Comparison of ENCODE assay signal across 17 cellular contexts in genomic region chr3:123984957-123985356, GRCh38. TPM values are rescaled to one million over a fixed set of nuclear protein-coding genes. Genes with fewer than 3 reads are reported as not detected.
DNase-seq lines count a peak whose midpoint lies in the region; ATAC-seq, FAIRE-seq and TF ChIP-seq lines count a peak whose summit lies in the region.
"Had no signal": no experiment of that assay in that cellular context is flagged by ENCODE, and none has a peak within 500 bp of the region (broad histone marks: within the 10 kb centered on the region; RNA-seq: fewer than 3 reads in every experiment).

No MANE protein-coding gene starts in this region.

- H3K36me3 ChIP-seq in adrenal gland (replicated peaks in 1 of 2) = no peaks in the 10 kb centered on the region
- H3K36me3 ChIP-seq: BE2C had no signal

- H3K27ac ChIP-seq in A549 (no peak overlapping the region), adrenal gland (no peak overlapping the region)

- H3K9me3 Mint-ChIP-seq in progenitor cell of endocrine pancreas (ENCODE audit: low read depth) = no peaks in the 10 kb centered on the region
- H3K9me3 Mint-ChIP-seq: CD4-positive, alpha-beta T cell; H9 had no signal

- CTCF ChIA-PET in A549 (lab: Yijun Ruan, JAX) = interaction anchor here (0.6 to 1.4 kb wide), 2 partner anchors 483 to 543 kb away, joined by 3 read pairs; no protein-coding TSS in a partner anchor

- H3K4me1 Mint-ChIP-seq in progenitor cell of endocrine pancreas (ENCODE audit: low read depth) = peaks cover under 1% of the 10 kb centered on the region

- TF ChIP-seq CTCF in A549 (IDR thresholded peaks at IDR 0.05) (no peak), LNCaP clone FGC (IDR thresholded peaks at IDR 0.05; ENCODE audit: control insufficient read depth, extremely low read depth, insufficient read depth) (no peak), progenitor cell of endocrine pancreas (IDR thresholded peaks at IDR 0.05; ENCODE audit: unreplicated experiment) (no peak), adrenal gland (IDR thresholded peaks at IDR 0.05) (no peak)

- no peak overlapping the region for H3K4me3 ChIP-seq in A549
- H3K4me3 ChIP-seq in LNCaP clone FGC (ENCODE audit: low read depth, low read length) = no peak overlapping the region
- no peak overlapping the region for H3K4me3 ChIP-seq in adrenal gland

- no peak overlapping the region for H3K4me2 ChIP-seq in A549

- H3K4me1 ChIP-seq in A549 (no peaks in the 10 kb centered on the region; the same call in 2 of the 3 replicates), adrenal gland (replicated peaks in 1 of 2) (peaks cover 0 to 2% of the 10 kb centered on the region in 2 donors)
- H3K4me1 ChIP-seq: BE2C had no signal

- no peak for DNase-seq in A549 (ENCODE audit: low read depth in 1 of 2, low spot score in 1 of 2)
- peak; percentile 70 for DNase-seq in LNCaP clone FGC (ENCODE audit: low read depth)
- DNase-seq in NCI-H69 (lab: John Stamatoyannopoulos, UW) = peak; percentile 39
- no peak for DNase-seq in left colon
- no peak for DNase-seq in progenitor cell of endocrine pancreas (ENCODE audit: low spot score, unreplicated experiment)
- DNase-seq in COLO668 (lab: John Stamatoyannopoulos, UW; ENCODE audit: unreplicated experiment) = no peak
- DNase-seq in adrenal gland = no peak
- DNase-seq: ACHN; BE2C; C1 segment of cervical spinal cord; Calu3; CD4-positive, alpha-beta T cell; DMS79 treated with DMSO at 0.1 percent for 48 hours; GF-D8; GOT3; H9 had no signal

- ATAC-seq in A549 (no peak), left colon (peak; percentile 79)
- ATAC-seq: HepG2 had no signal

- peak; percentile 18 for FAIRE-seq in A549 (lab: Jason Lieb, UNC)
- FAIRE-seq: HepG2 had no signal

- no peaks in the 10 kb centered on the region for H3K36me3 Mint-ChIP-seq in progenitor cell of endocrine pancreas (ENCODE audit: insufficient read depth)

- peaks cover 67% of the 10 kb centered on the region for H3K27me3 Mint-ChIP-seq in progenitor cell of endocrine pancreas

- H3K27me3 ChIP-seq in adrenal gland = no peaks in the 10 kb centered on the region
- H3K27me3 ChIP-seq: BE2C had no signal

- POLR2A ChIA-PET in A549 (lab: Yijun Ruan, JAX) = no interaction called here

- intact Hi-C loops in left colon (cut with DNase I, micrococcal nuclease) (no loop called here), adrenal gland (cut with DNase I) (no loop called here)

- peaks cover 21% of the 10 kb centered on the region for H3K9me3 ChIP-seq in A549
- H3K9me3 ChIP-seq in adrenal gland (replicated peaks in 1 of 3) = no peaks in the 10 kb centered on the region
- H3K9me3 ChIP-seq: BE2C had no signal

- 28% methylated on average over 3 of the region's 3 CpGs for WGBS in A549 (ENCODE audit: missing lambda C conversion rate)
- 81 to 88% (median 85%) methylated on average over 3 of the region's 3 CpGs for WGBS in adrenal gland, 4 donors

- no peak for TF ChIP-seq RAD21 in A549 (conservative IDR thresholded peaks at IDR 0.05 in 1 of 2, IDR thresholded peaks at IDR 0.05 in 1 of 2)

- no peak for TF ChIP-seq EP300 in A549 (IDR thresholded peaks at IDR 0.05)

- H3K4me3 Mint-ChIP-seq in progenitor cell of endocrine pancreas (ENCODE audit: low read depth) = no peak overlapping the region
- H3K4me3 Mint-ChIP-seq: CD4-positive, alpha-beta T cell; H9 had no signal

- no peak for TF ChIP-seq POLR2A in A549 (IDR thresholded peaks at IDR 0.05; ENCODE audit: low read length)
- TF ChIP-seq POLR2A in adrenal gland (IDR thresholded peaks at IDR 0.05) = no peak

- H3K27ac Mint-ChIP-seq in progenitor cell of endocrine pancreas = no peak overlapping the region
- H3K27ac Mint-ChIP-seq: CD4-positive, alpha-beta T cell; H9 had no signal

TF ChIP-seq in A549, 52 proteins besides CTCF, POLR2A, EP300 and RAD21 (continues in another document):
- TF ChIP-seq, protein P1, sequence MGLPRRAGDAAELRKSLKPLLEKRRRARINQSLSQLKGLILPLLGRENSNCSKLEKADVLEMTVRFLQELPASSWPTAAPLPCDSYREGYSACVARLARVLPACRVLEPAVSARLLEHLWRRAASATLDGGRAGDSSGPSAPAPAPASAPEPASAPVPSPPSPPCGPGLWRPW (IDR thresholded peaks at IDR 0.05) = no peak
- TF ChIP-seq ESRRA (IDR thresholded peaks at IDR 0.05; ENCODE audit: borderline replicate concordance, low read length) (no peak), POLR2AphosphoS2 (conservative IDR thresholded peaks at IDR 0.05; ENCODE audit: low read length) (no peak), MAZ (IDR thresholded peaks at IDR 0.05; ENCODE audit: borderline replicate concordance, low read depth, low read length) (no peak), KDM5A (IDR thresholded peaks at IDR 0.05) (no peak), CHD4 (IDR thresholded peaks at IDR 0.05; ENCODE audit: borderline replicate concordance) (no peak), BHLHE40 (IDR thresholded peaks at IDR 0.05; ENCODE audit: low read depth, low read length) (no peak), RFX5 (IDR thresholded peaks at IDR 0.05) (no peak), HDAC2 (IDR thresholded peaks at IDR 0.05) (no peak), FOXS1 (CRISPR knock-in tag; IDR thresholded peaks at IDR 0.05) (no peak), PBX3 (IDR thresholded peaks at IDR 0.05) (no peak), EHMT2 (IDR thresholded peaks at IDR 0.05; ENCODE audit: low read depth) (no peak)
- TF ChIP-seq, protein P2, sequence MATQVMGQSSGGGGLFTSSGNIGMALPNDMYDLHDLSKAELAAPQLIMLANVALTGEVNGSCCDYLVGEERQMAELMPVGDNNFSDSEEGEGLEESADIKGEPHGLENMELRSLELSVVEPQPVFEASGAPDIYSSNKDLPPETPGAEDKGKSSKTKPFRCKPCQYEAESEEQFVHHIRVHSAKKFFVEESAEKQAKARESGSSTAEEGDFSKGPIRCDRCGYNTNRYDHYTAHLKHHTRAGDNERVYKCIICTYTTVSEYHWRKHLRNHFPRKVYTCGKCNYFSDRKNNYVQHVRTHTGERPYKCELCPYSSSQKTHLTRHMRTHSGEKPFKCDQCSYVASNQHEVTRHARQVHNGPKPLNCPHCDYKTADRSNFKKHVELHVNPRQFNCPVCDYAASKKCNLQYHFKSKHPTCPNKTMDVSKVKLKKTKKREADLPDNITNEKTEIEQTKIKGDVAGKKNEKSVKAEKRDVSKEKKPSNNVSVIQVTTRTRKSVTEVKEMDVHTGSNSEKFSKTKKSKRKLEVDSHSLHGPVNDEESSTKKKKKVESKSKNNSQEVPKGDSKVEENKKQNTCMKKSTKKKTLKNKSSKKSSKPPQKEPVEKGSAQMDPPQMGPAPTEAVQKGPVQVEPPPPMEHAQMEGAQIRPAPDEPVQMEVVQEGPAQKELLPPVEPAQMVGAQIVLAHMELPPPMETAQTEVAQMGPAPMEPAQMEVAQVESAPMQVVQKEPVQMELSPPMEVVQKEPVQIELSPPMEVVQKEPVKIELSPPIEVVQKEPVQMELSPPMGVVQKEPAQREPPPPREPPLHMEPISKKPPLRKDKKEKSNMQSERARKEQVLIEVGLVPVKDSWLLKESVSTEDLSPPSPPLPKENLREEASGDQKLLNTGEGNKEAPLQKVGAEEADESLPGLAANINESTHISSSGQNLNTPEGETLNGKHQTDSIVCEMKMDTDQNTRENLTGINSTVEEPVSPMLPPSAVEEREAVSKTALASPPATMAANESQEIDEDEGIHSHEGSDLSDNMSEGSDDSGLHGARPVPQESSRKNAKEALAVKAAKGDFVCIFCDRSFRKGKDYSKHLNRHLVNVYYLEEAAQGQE (IDR thresholded peaks at IDR 0.05) = no peak

RNA-seq across cellular contexts. Expression of gene ROPN1, which starts 7.0 kb away (rescaled TPM):
- polyA plus RNA-seq in A549 (2011; rRNA removed) (not detected in 2 replicates), A549 (2017; fragmentation: RNase III; extraction: RNeasy Plus Mini Kit Qiagen cat#74134 plus additional on column Dnase treatment) (not detected in 3 replicates), adrenal gland (not detected)
- polyA plus RNA-seq in A549 (2012; cell fraction: cytosol; rRNA removed) = not detected in 2 replicates
- not detected in 2 replicates for polyA plus RNA-seq in A549 (2012; cell fraction: nucleus; rRNA removed)
- not detected in 2 replicates for polyA minus RNA-seq in A549 (2011; rRNA and poly(A)+ RNA removed)
- total RNA-seq in left colon (1 to 10 TPM; 2.0 to 3.2 TPM), progenitor cell of endocrine pancreas (not detected in 2 replicates), adrenal gland (not detected)
- total RNA-seq: Calu3; CD4-positive, alpha-beta T cell; H9; HepG2 had no signal
- polyA plus RNA-seq: HepG2 had no signal

RNA-seq across cellular contexts. Expression of gene CCDC14, which starts 23.9 kb away (rescaled TPM):
- polyA plus RNA-seq in A549 (2011; rRNA removed) (71.4 and 111 TPM in 2 replicates), A549 (2017; fragmentation: RNase III; extraction: RNeasy Plus Mini Kit Qiagen cat#74134 plus additional on column Dnase treatment) (28.8 to 31.7 TPM (median 29.3 TPM) in 3 replicates), adrenal gland (10 to 100 TPM; 13.1 to 39.3 (median 32.6) TPM)
- polyA plus RNA-seq in A549 (2012; cell fraction: cytosol; rRNA removed) = 28.8 and 32.7 TPM in 2 replicates
- polyA plus RNA-seq in A549 (2012; cell fraction: nucleus; rRNA removed) = 101 and 102 TPM in 2 replicates
- polyA minus RNA-seq in A549 (2011; rRNA and poly(A)+ RNA removed) = 56.4 and 65.7 TPM in 2 replicates
- total RNA-seq in left colon (10 to 100 TPM; 63.6 to 73.7 TPM), progenitor cell of endocrine pancreas (114 and 121 TPM in 2 replicates), adrenal gland (10 to 100 TPM in 6 of 8 donors, 1 to 10 TPM in 2; 6.6 to 27.6 (median 14.7) TPM)

RNA-seq across cellular contexts. Expression of gene KALRN, which starts 48.2 kb away (rescaled TPM):
- 2.2 and 2.9 TPM in 2 replicates for polyA plus RNA-seq in A549 (2011; rRNA removed)
- 1.2 and 1.5 TPM in 2 replicates for polyA plus RNA-seq in A549 (2012; cell fraction: cytosol; rRNA removed)
- 1.3 and 2.2 TPM in 2 replicates for polyA plus RNA-seq in A549 (2012; cell fraction: nucleus; rRNA removed)
- 1.0 to 1.5 TPM (median 1.1 TPM) in 3 replicates for polyA plus RNA-seq in A549 (2017; fragmentation: RNase III; extraction: RNeasy Plus Mini Kit Qiagen cat#74134 plus additional on column Dnase treatment)
- 6.4 and 7.5 TPM in 2 replicates for polyA minus RNA-seq in A549 (2011; rRNA and poly(A)+ RNA removed)
- 10 to 100 TPM; 64.7 to 74.3 TPM for total RNA-seq in left colon
- 76.4 and 85.0 TPM in 2 replicates for total RNA-seq in progenitor cell of endocrine pancreas
- total RNA-seq in adrenal gland = 10 to 100 TPM; 26.6 to 96.3 (median 51.4) TPM
- 10 to 100 TPM; 12.7 to 44.2 (median 15.3) TPM for polyA plus RNA-seq in adrenal gland

Comparison
In these comparisons a context has a peak if more than half of its experiments do, and no peak if none do; other contexts are left out.
1. DNase-seq: peak in LNCaP clone FGC (single experiment) and NCI-H69 (single experiment); none in A549 (0 of 2), left colon (0 of 2), progenitor cell of endocrine pancreas (single experiment), COLO668 (single experiment) and adrenal gland (0 of 7).